Comparison of ENCODE assay signal across 8 cellular contexts in the genomic region with DNA sequence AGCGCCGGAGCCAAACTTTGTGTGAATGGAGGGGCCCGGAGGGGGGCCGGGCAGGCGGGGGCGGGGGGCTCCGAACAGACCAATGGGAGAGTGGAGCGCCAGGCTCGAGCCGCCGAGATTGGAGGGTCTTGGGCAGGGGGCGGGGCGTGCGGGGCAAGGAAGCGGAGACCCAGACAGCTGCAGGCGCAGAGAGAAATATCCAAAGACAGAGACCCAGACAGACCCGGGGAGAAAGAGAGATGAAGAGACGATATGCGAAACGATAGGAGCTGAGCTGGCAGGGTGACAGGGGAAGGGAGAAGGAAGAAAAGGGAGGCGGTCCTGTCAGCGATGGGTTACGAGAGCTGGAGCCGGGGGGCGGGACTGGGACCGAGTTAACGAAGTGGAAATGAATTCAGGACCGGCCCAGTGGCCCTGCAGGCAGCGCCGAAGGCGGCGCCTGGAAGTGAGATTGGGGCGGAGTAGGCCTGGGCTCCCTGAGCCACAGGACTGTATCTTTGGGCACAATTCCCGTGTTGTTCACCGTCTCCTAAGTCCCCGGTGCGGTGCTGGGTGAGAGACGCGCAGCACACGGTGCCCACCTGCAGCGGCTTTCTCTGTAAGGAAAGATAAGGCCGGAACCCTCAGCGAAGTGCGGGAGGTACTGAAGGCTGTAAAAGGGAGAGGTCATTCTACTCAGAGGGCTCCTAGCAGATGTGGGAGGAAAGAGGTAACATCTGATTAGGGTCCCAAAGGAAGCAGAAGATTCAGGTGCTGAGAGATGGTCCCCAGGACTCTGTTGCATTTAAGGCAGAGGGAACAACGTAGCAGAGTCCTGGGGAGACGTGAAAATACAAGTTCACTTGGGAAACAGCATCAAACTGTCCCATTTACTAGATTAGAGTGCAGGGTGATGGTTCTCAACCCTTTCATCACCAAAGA. TPM values are rescaled to one million over a fixed set of nuclear protein-coding genes. Genes with fewer than 3 reads are reported as not detected.
DNase-seq lines count a peak whose midpoint lies in the region; TF ChIP-seq lines count a peak whose summit lies in the region.

No MANE protein-coding gene starts in this region.

- in situ Hi-C loops in transverse colon (cut with MboI; ENCODE audit: low pct_ligation_motif_present in 1 of 4, low pct_unique_long_range_greater_than_20kb in 1 of 4, low sequenced_read_pairs in 3 of 4), result no loop called here

- H3K27me3 ChIP-seq in HUES64 (ENCODE audit: insufficient read depth, low read length), result peaks cover 54% of the 10 kb centered on the region
- H3K27me3 ChIP-seq in right atrium auricular region, result no peaks in the 10 kb centered on the region
- peaks cover 44% of the 10 kb centered on the region for H3K27me3 ChIP-seq in transverse colon

- H3K9me3 ChIP-seq in HUES64 (ENCODE audit: insufficient read depth, low read depth, low read length), result no peaks in the 10 kb centered on the region
- no peaks in the 10 kb centered on the region for H3K9me3 ChIP-seq in right atrium auricular region
- H3K9me3 ChIP-seq in transverse colon, result no peaks in the 10 kb centered on the region

- DNase-seq in DMS79 (lab: John Stamatoyannopoulos, UW) (peak; percentile 51), T-helper 1 cell (peak; percentile 34 to 62 (median 50)), amniotic epithelial cell (ENCODE audit: low read depth) (peak; percentile 27), right atrium auricular region (ENCODE audit: low spot score) (peak; percentile 79), posterior vena cava (ENCODE audit: low spot score) (peak; percentile 91), transverse colon (peak; percentile 79), KG1 (lab: John Stamatoyannopoulos, UW) (no peak)

- H3K4me1 ChIP-seq in HUES64 (ENCODE audit: insufficient read depth, low read length) (peaks cover 14% of the 10 kb centered on the region), right atrium auricular region (peaks cover 0 to 12% of the 10 kb centered on the region in 2 donors), transverse colon (peaks cover 4 to 16% (median 10%) of the 10 kb centered on the region in 4 donors)

- H3K9ac ChIP-seq in HUES64 (ENCODE audit: low read depth, low read length), result peak overlapping the region; percentile 27; the same call in 1 of the 2 replicates

- no peak for TF ChIP-seq POLR2A in transverse colon (IDR thresholded peaks at IDR 0.05)

- TF ChIP-seq EP300 in transverse colon (IDR thresholded peaks at IDR 0.05; ENCODE audit: low read depth), result no peak

- intact Hi-C loops in posterior vena cava (cut with DNase I) (no loop called here), transverse colon (cut with DNase I; ENCODE audit: low total_unique reads) (no loop called here)

- WGBS in HUES64, result 3% methylated on average over 45 of the region's 46 CpGs
- WGBS in transverse colon (ENCODE audit: low coverage in 1 of 2), 2 donors, result 3 to 10% methylated on average over 7 to 41 of the region's 46 CpGs

- H3K27ac ChIP-seq in HUES64 (ENCODE audit: low read depth, low read length), result no peak overlapping the region
- no peak overlapping the region for H3K27ac ChIP-seq in right atrium auricular region
- H3K27ac ChIP-seq in transverse colon, result peak overlapping the region in 3 of 4 donors; percentile 11 to 38 (median 32)

- H3K36me3 ChIP-seq in HUES64 (ENCODE audit: insufficient read depth, low read length) (no peaks in the 10 kb centered on the region), right atrium auricular region (no peaks in the 10 kb centered on the region), transverse colon (no peaks in the 10 kb centered on the region)

- no peak for TF ChIP-seq CTCF in right atrium auricular region (IDR thresholded peaks at IDR 0.05)
- no peak for TF ChIP-seq CTCF in transverse colon (IDR thresholded peaks at IDR 0.05)

- H3K4me3 ChIP-seq in HUES64 (ENCODE audit: low read length), result peak overlapping the region; percentile 83
- peak overlapping the region; percentile 44 to 57 for H3K4me3 ChIP-seq in right atrium auricular region
- peak overlapping the region; percentile 37 to 61 (median 42) for H3K4me3 ChIP-seq in transverse colon

RNA-seq across cellular contexts. Expression of a gene that starts 0.5 kb away (rescaled TPM):
- polyA plus RNA-seq in HUES64 (2013, experiment 1 of 2), result 0.45 TPM
- polyA plus RNA-seq in HUES64 (2013, experiment 2 of 2), result 0.63 TPM
- total RNA-seq in right atrium auricular region (under 1 TPM in 1 of 2 donors, not detected in 1; 0.20 TPM), posterior vena cava (under 1 TPM in 1 of 2 donors, not detected in 1; 0.19 TPM), transverse colon (not detected)

RNA-seq across cellular contexts. Expression of a gene that starts 10.8 kb away (rescaled TPM):
- polyA plus RNA-seq in HUES64 (2013, experiment 1 of 2), result 0.05 TPM
- polyA plus RNA-seq in HUES64 (2013, experiment 2 of 2), result 0.13 TPM
- total RNA-seq in right atrium auricular region (under 1 TPM in 1 of 2 donors, not detected in 1; 0.08 TPM), posterior vena cava (not detected), transverse colon (under 1 TPM in 1 of 4 donors, not detected in 3; 0.27 TPM)

RNA-seq across cellular contexts. Expression of a gene that starts 27.9 kb away (rescaled TPM):
- 45.0 TPM for polyA plus RNA-seq in HUES64 (2013, experiment 1 of 2)
- polyA plus RNA-seq in HUES64 (2013, experiment 2 of 2), result 45.5 TPM
- total RNA-seq in right atrium auricular region (10 to 100 TPM; 20.1 to 20.8 TPM), posterior vena cava (10 to 100 TPM; 16.0 to 17.4 TPM), transverse colon (10 to 100 TPM; 35.9 to 89.0 (median 49.5) TPM)

RNA-seq across cellular contexts. Expression of a gene that starts 38.7 kb away (rescaled TPM):
- 4.0 TPM for polyA plus RNA-seq in HUES64 (2013, experiment 1 of 2)
- 3.9 TPM for polyA plus RNA-seq in HUES64 (2013, experiment 2 of 2)
- 1 to 10 TPM; 2.4 to 3.2 TPM for total RNA-seq in right atrium auricular region
- total RNA-seq in posterior vena cava, result 1 to 10 TPM; 5.5 to 6.3 TPM
- total RNA-seq in transverse colon, result 1 to 10 TPM; 3.2 to 8.2 (median 4.9) TPM

RNA-seq across cellular contexts. Expression of a gene that starts 45.1 kb away (rescaled TPM):
- 35.4 TPM for polyA plus RNA-seq in HUES64 (2013, experiment 1 of 2)
- polyA plus RNA-seq in HUES64 (2013, experiment 2 of 2), result 49.0 TPM
- total RNA-seq in right atrium auricular region (100 to 1,000 TPM; 146 to 228 TPM), posterior vena cava (10 to 100 TPM in 1 of 2 donors, 1 to 10 TPM in 1; 4.1 to 10.8 TPM), transverse colon (10 to 100 TPM; 11.4 to 40.8 (median 23.1) TPM)

Comparison
In these comparisons a context has a peak if more than half of its experiments do, and no peak if none do; other contexts are left out.
1. H3K27ac ChIP-seq: peak in transverse colon (3 of 4); none in HUES64 (single experiment) and right atrium auricular region (0 of 2).
2. Peak in every context shown above with its lines, with median percentiles within 50 percentile points of each other: H3K4me3 ChIP-seq.